23 cellular contexts compared by ENCODE assay signal in the genomic region with DNA sequence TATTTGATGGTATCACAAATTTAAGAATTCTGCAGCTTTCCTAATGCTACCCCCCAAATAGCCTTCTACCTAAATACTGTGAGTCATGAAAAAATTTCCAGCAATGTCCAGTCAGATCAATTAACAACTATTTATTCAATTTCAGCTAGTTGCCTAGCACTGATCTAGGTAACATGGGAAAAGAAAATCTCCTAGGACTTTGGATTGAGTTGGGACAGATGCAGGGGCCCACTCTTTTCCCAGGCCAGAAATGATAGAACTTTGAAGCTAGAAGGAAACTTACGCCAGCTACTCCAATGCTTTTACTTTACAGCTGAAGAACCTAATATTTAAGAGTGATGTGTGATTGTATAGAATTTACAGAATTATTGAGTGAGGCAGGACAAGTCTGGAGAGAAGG.
DNase-seq lines count a peak whose midpoint lies in the region; ATAC-seq, FAIRE-seq and TF ChIP-seq lines count a peak whose summit lies in the region.
"Had no signal": no experiment of that assay in that cellular context is flagged by ENCODE, and none has a peak within 500 bp of the region (broad histone marks: within the 10 kb centered on the region; RNA-seq: fewer than 3 reads in every experiment).

No MANE protein-coding gene starts in this region.

- TF ChIP-seq POLR2A in esophagus muscularis mucosa (IDR thresholded peaks at IDR 0.05; ENCODE audit: low read depth), result no peak

- TF ChIP-seq CTCF in HFFc6 (IDR thresholded peaks at IDR 0.05) (no peak), esophagus muscularis mucosa (IDR thresholded peaks at IDR 0.05) (no peak), pancreas (IDR thresholded peaks at IDR 0.05) (no peak), MCF 10A (IDR thresholded peaks at IDR 0.05; ENCODE audit: unreplicated experiment) (no peak)

- H3K27me3 Mint-ChIP-seq in HFFc6 (ENCODE audit: insufficient read depth) (no peaks in the 10 kb centered on the region; the same call in 1 of the 2 replicates), MCF 10A (ENCODE audit: insufficient read depth, unreplicated experiment) (no peaks in the 10 kb centered on the region)

- intact Hi-C loops in esophagus muscularis mucosa (cut with DNase I) (loop anchor here (5.0 kb wide), 1 partner anchor 341 kb away; no protein-coding TSS in a partner anchor), pancreas (cut with DNase I) (no loop called here), MCF 10A (cut with micrococcal nuclease) (no loop called here)

- no TSS peak for BruUV-seq in MCF 10A (replicated peaks; lab: Mats Ljungman, UMichigan)

- H3K9ac ChIP-seq in adipocyte (ENCODE audit: low read length), result peak overlapping the region; percentile 19
- H3K9ac ChIP-seq: BLaER1 treated with 17β-estradiol and CSF1 and Interleukin-3, amounts not matched to agents 10 nM and 100 nM had no signal

- no peak for FAIRE-seq in pancreas (lab: Jason Lieb, UNC)
- FAIRE-seq: D721Med, G401.6, GM12891, GM19239 had no signal

- peaks cover 10% of the 10 kb centered on the region for H3K9me3 ChIP-seq in adipocyte (ENCODE audit: control insufficient read depth, low read length)
- no peaks in the 10 kb centered on the region for H3K9me3 ChIP-seq in esophagus muscularis mucosa
- H3K9me3 ChIP-seq in pancreas, result no peaks in the 10 kb centered on the region
- H3K9me3 ChIP-seq: Caco-2 had no signal

- POLR2A ChIA-PET in MCF 10A (lab: Yijun Ruan, JAX), result no interaction called here

- H3K4me3 Mint-ChIP-seq in HFFc6 (no peak overlapping the region), MCF 10A (ENCODE audit: unreplicated experiment) (no peak overlapping the region)
- no peak overlapping the region for H3K4me3 Mint-ChIP-seq in stimulated activated effector memory CD8-positive, alpha-beta T cell treated with anti-CD3 and anti-CD28 coated beads, Interleukin-12 subunit alpha, Interleukin-12 subunit beta, amount 100 ng/mL, for 72 hours
- H3K4me3 Mint-ChIP-seq: B cell; CD4-positive, alpha-beta T cell; CD8-positive, alpha-beta T cell had no signal

- DNase-seq in HFFc6 (no peak), adipocyte (ENCODE audit: low read depth) (no peak), esophagus muscularis mucosa (ENCODE audit: extremely low spot score) (peak; percentile 70), pancreas (peak in 1 of 6 donors; percentile 47), MCF 10A (ENCODE audit: unreplicated experiment) (no peak), kidney tubule cell (ENCODE audit: low spot score) (no peak)
- DNase-seq in stimulated activated effector memory CD8-positive, alpha-beta T cell treated with anti-CD3 and anti-CD28 coated beads, Interleukin-12 subunit alpha, Interleukin-12 subunit beta, amount 100 ng/mL, for 72 hours (ENCODE audit: low spot score in 2 of 2), result no peak
- DNase-seq: AML-193; Caco-2; Calu3; CD4-positive, alpha-beta T cell; CD8-positive, alpha-beta T cell; DMS79 treated with DMSO at 0.1 percent for 48 hours; GF-D8 had no signal

- H3K4me3 ChIP-seq in adipocyte (ENCODE audit: low read length) (no peak overlapping the region), esophagus muscularis mucosa (no peak overlapping the region), pancreas (no peak overlapping the region)
- H3K4me3 ChIP-seq: A549; BLaER1 treated with 17β-estradiol and CSF1 and Interleukin-3, amounts not matched to agents 10 nM and 100 nM had no signal

- no peaks in the 10 kb centered on the region for H3K9me3 Mint-ChIP-seq in HFFc6
- no peaks in the 10 kb centered on the region for H3K9me3 Mint-ChIP-seq in MCF 10A (ENCODE audit: unreplicated experiment)
- no peaks in the 10 kb centered on the region for H3K9me3 Mint-ChIP-seq in stimulated activated effector memory CD8-positive, alpha-beta T cell treated with anti-CD3 and anti-CD28 coated beads, Interleukin-12 subunit alpha, Interleukin-12 subunit beta, amount 100 ng/mL, for 72 hours
- H3K9me3 Mint-ChIP-seq: CD4-positive, alpha-beta T cell; CD8-positive, alpha-beta T cell had no signal

- H3K27me3 ChIP-seq in adipocyte (replicated peaks; ENCODE audit: control insufficient read depth, insufficient read depth, low read length) (no peaks in the 10 kb centered on the region), esophagus muscularis mucosa (no peaks in the 10 kb centered on the region), pancreas (no peaks in the 10 kb centered on the region)
- H3K27me3 ChIP-seq: BLaER1 treated with 17β-estradiol and CSF1 and Interleukin-3, amounts not matched to agents 10 nM and 100 nM had no signal

- H3K4me1 Mint-ChIP-seq in HFFc6 (ENCODE audit: low read depth) (peaks cover 67% of the 10 kb centered on the region), MCF 10A (ENCODE audit: insufficient read depth, unreplicated experiment) (no peaks in the 10 kb centered on the region)
- H3K4me1 Mint-ChIP-seq in stimulated activated effector memory CD8-positive, alpha-beta T cell treated with anti-CD3 and anti-CD28 coated beads, Interleukin-12 subunit alpha, Interleukin-12 subunit beta, amount 100 ng/mL, for 72 hours, result no peaks in the 10 kb centered on the region
- H3K4me1 Mint-ChIP-seq: B cell had no signal

- H3K27ac Mint-ChIP-seq in HFFc6, result peak overlapping the region; percentile 80
- no peak overlapping the region for H3K27ac Mint-ChIP-seq in MCF 10A (ENCODE audit: low read depth, unreplicated experiment)
- no peak overlapping the region for H3K27ac Mint-ChIP-seq in stimulated activated effector memory CD8-positive, alpha-beta T cell treated with anti-CD3 and anti-CD28 coated beads, Interleukin-12 subunit alpha, Interleukin-12 subunit beta, amount 100 ng/mL, for 72 hours
- H3K27ac Mint-ChIP-seq: B cell; CD4-positive, alpha-beta T cell; CD8-positive, alpha-beta T cell had no signal

- 95% methylated on average over 1 of the region's 1 CpG for WGBS in esophagus muscularis mucosa
- 25 to 49% methylated on average over 1 of the region's 1 CpG for WGBS in pancreas, 2 donors

- H3K36me3 Mint-ChIP-seq in HFFc6 (ENCODE audit: low read depth) (peaks cover 5% of the 10 kb centered on the region; the same call in 1 of the 2 replicates), MCF 10A (ENCODE audit: insufficient read depth, unreplicated experiment) (peaks cover 6% of the 10 kb centered on the region)
- no peaks in the 10 kb centered on the region for H3K36me3 Mint-ChIP-seq in stimulated activated effector memory CD8-positive, alpha-beta T cell treated with anti-CD3 and anti-CD28 coated beads, Interleukin-12 subunit alpha, Interleukin-12 subunit beta, amount 100 ng/mL, for 72 hours
- H3K36me3 Mint-ChIP-seq: CD8-positive, alpha-beta T cell had no signal

- TF ChIP-seq EP300 in esophagus muscularis mucosa (IDR thresholded peaks at IDR 0.05), result no peak

- peak; percentile 66 to 73 (median 68) for ATAC-seq in pancreas
- no peak for ATAC-seq in stimulated activated effector memory CD8-positive, alpha-beta T cell treated with anti-CD3 and anti-CD28 coated beads, Interleukin-12 subunit alpha, Interleukin-12 subunit beta, amount 100 ng/mL, for 72 hours
- ATAC-seq: A549; CD8-positive, alpha-beta T cell had no signal

- H3K27ac ChIP-seq in esophagus muscularis mucosa (replicated peaks in 1 of 4) (no peak overlapping the region), pancreas (peak overlapping the region in 1 of 4 donors; percentile 17)
- H3K27ac ChIP-seq: 22Rv1; A549; BLaER1 treated with 17β-estradiol and CSF1 and Interleukin-3, amounts not matched to agents 10 nM and 100 nM; C4-2B had no signal

- CTCF ChIA-PET in MCF 10A (lab: Yijun Ruan, JAX), result interaction anchor here (0.6 to 6.7 kb wide), 6 partner anchors 42 to 979 kb away, joined by 3 to 89 read pairs (median 12); no protein-coding TSS in a partner anchor

- H3K4me1 ChIP-seq in adipocyte (ENCODE audit: control insufficient read depth, insufficient read depth, low read length) (peaks cover 33% of the 10 kb centered on the region), esophagus muscularis mucosa (peaks cover 0 to 12% (median 6%) of the 10 kb centered on the region in 4 donors), pancreas (peaks cover 8 to 19% (median 10%) of the 10 kb centered on the region in 3 donors)
- H3K4me1 ChIP-seq: A549; BLaER1 treated with 17β-estradiol and CSF1 and Interleukin-3, amounts not matched to agents 10 nM and 100 nM; Caco-2 had no signal

- H3K36me3 ChIP-seq in adipocyte (ENCODE audit: control insufficient read depth, insufficient read depth, low read length, severe bottlenecking) (no peaks in the 10 kb centered on the region), esophagus muscularis mucosa (no peaks in the 10 kb centered on the region), pancreas (no peaks in the 10 kb centered on the region)
